ENCODE assay signal across 8 cellular contexts in the genomic region with DNA sequence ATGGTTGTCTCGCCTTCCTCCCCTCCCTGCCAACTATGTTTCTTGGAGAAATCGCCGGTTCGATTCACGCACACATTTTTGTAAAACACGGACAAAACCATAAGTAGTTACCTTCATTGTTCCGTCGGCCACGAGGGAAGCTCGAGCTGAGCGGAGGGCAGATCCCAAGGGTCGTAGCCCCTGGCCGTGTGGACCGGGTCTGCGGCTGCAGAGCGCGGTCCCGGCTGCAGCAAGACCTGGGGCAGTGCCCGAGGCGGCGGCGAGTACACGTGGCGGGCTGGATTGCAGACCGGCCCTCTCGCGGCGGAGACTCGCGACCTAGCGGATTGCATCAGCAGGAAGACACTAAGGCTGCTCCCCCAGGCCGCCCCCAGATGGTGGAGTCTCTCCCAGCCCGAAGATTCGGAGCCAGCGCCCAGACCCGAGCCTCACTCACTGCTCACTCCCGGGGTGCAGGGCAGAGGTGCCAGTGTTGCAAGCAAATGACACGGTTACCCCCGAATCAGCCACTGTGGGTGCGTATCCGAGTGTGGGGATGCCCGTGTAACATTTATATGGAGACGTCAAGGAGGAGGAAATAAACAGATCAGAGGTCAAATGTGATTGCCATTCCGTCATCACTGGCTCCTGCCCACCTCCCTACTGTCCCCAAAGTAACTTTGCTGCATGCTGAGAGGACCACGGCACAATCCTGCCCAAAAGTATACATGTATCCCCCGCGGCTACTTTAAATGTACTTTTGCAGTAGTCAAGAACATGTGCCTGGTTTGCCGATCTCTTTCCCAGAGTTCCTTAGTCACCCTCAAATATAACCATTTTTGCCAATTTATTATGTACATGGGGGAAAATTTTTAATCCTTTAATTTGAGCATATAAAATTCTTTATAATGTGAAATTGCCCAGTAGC. TPM values are rescaled to one million over a fixed set of nuclear protein-coding genes. Genes with fewer than 3 reads are reported as not detected.
A peak's percentile ranks its signal among the peaks of the same experiment; 100 is the strongest.
DNase-seq lines count a peak whose midpoint lies in the region; ATAC-seq and TF ChIP-seq lines count a peak whose summit lies in the region.

Gene BCAT1 (minus strand): TSS at position 286 of the 907 bp plus-strand sequence. CDS start 169 bp downstream, at position 117.

- TF ChIP-seq CTCF in BJ (IDR thresholded peaks at IDR 0.05; ENCODE audit: insufficient read depth, low read depth, low read length) = peak; percentile 19; the same call in 1 of the 2 replicates
- peak; percentile 33 for TF ChIP-seq CTCF in choroid plexus epithelial cell (conservative IDR thresholded peaks at IDR 0.05; ENCODE audit: low read depth, low read length)

- H3K27me3 ChIP-seq in BJ (ENCODE audit: control insufficient read depth, insufficient read depth, low read length) = no peaks in the 10 kb centered on the region

- CTCF ChIA-PET in BJ (lab: Yijun Ruan, JAX) = interaction anchor here (0.7 to 3.1 kb wide), 3 partner anchors 10 to 198 kb away, joined by 3 to 11 read pairs (median 3); no protein-coding TSS in a partner anchor

- DNase-seq in BJ (ENCODE audit: low read depth) (no peak), HT1080 (ENCODE audit: low read depth) (peak; percentile 79), T-helper 2 cell (peak in 3 of 5 experiments; percentile 3 to 41 (median 6)), choroid plexus epithelial cell (ENCODE audit: low read depth) (peak; percentile 90), kidney tubule cell (ENCODE audit: low spot score) (peak; percentile 66)
- peak; percentile 65 for DNase-seq in stimulated activated CD4-positive, alpha-beta T cell treated with anti-CD3 and anti-CD28 coated beads, Interleukin-15, amount 100 ng/mL, for 24 hours
- DNase-seq in central memory CD4-positive, alpha-beta T cell = no peak

- peak; percentile 43 for ATAC-seq in GM19351 (IDR thresholded peaks at IDR 0.05; ENCODE audit: unreplicated experiment)

- H3K36me3 ChIP-seq in BJ (ENCODE audit: control insufficient read depth, insufficient read depth, low read length) = no peaks in the 10 kb centered on the region; the same call in 1 of the 2 replicates

- H3K4me3 ChIP-seq in BJ (ENCODE audit: low read depth, low read length) (peak within 1 kb of the TSS; percentile 70), choroid plexus epithelial cell (ENCODE audit: low read depth, low read length) (peak within 1 kb of the TSS; percentile 77)

- POLR2A ChIA-PET in BJ (lab: Charles Lee) = no interaction called here

RNA-seq across cellular contexts. Expression of gene BCAT1, which starts in this region (rescaled TPM):
- 13.2 and 23.8 TPM in 2 replicates for polyA plus RNA-seq in BJ (2011; rRNA removed)
- polyA minus RNA-seq in BJ (2011; rRNA and poly(A)+ RNA removed) = 35.7 and 66.4 TPM in 2 replicates
- total RNA-seq in HT1080 (2014; rRNA removed; shearing (Covaris generic)) = 90.0 and 106 TPM in 2 replicates
- polyA plus RNA-seq in HT1080 (2015; cell fraction: cytosol; rRNA removed) = 54.7 and 88.2 TPM in 2 replicates
- polyA plus RNA-seq in HT1080 (2015; cell fraction: nucleus; rRNA removed) = 77.2 and 84.2 TPM in 2 replicates

Comparison
In these comparisons a context has a peak if more than half of its experiments do, and no peak if none do; other contexts are left out.
1. DNase-seq: peak in HT1080 (single experiment), T-helper 2 cell (3 of 5), choroid plexus epithelial cell (single experiment), kidney tubule cell (single experiment) and stimulated activated CD4-positive, alpha-beta T cell treated with anti-CD3 and anti-CD28 coated beads, Interleukin-15, amount 100 ng/mL, for 24 hours (single experiment); none in BJ (single experiment) and central memory CD4-positive, alpha-beta T cell (single experiment).